In genomic region chr1:196515904-196516303, GRCh38 we compare ENCODE assay signal across 19 cellular contexts.
A peak's percentile ranks its signal among the peaks of the same experiment; 100 is the strongest.
DNase-seq lines count a peak whose midpoint lies in the region; ATAC-seq and TF ChIP-seq lines count a peak whose summit lies in the region.
"Had no signal": no experiment of that assay in that cellular context is flagged by ENCODE, and none has a peak within 500 bp of the region (broad histone marks: within the 10 kb centered on the region; RNA-seq: fewer than 3 reads in every experiment).

No MANE protein-coding gene starts in this region.

- peaks cover 3% of the 10 kb centered on the region; the same call in 2 of the 3 replicates for H3K36me3 Mint-ChIP-seq in GM23338 (ENCODE audit: low read depth)

- H3K36me3 ChIP-seq in GM23338 (ENCODE audit: insufficient read depth) = no peaks in the 10 kb centered on the region
- H3K36me3 ChIP-seq: MG63, SJSA1 had no signal

- H3K27ac ChIP-seq in GM23338 (ENCODE audit: low read depth) = no peak overlapping the region
- H3K27ac ChIP-seq: A549, SJSA1 had no signal

- H3K4me3 Mint-ChIP-seq in GM23338 = no peak overlapping the region
- H3K4me3 Mint-ChIP-seq: B cell had no signal

- no peaks in the 10 kb centered on the region for H3F3A ChIP-seq in GM23338 (replicated peaks; ENCODE audit: low read depth)

- peaks cover 49% of the 10 kb centered on the region for H3K79me2 ChIP-seq in GM23338 (replicated peaks; ENCODE audit: insufficient read depth)

- H3K4me1 ChIP-seq in GM23338 (ENCODE audit: insufficient read depth) = no peaks in the 10 kb centered on the region
- H3K4me1 ChIP-seq: SJSA1 had no signal

- H3K4me3 ChIP-seq in GM23338 = no peak overlapping the region
- H3K4me3 ChIP-seq: A549, MG63, SJSA1 had no signal

- peak; percentile 59 for ATAC-seq in GM23338
- ATAC-seq in sciatic nerve = peak; percentile 13
- no peak for ATAC-seq in HG03469 (IDR thresholded peaks at IDR 0.05; ENCODE audit: unreplicated experiment)
- ATAC-seq: A549 had no signal

- peak; percentile 8 for DNase-seq in GM23338 (ENCODE audit: low spot score)
- DNase-seq in astrocyte of the hippocampus (ENCODE audit: low read depth, low spot score) = peak; percentile 2
- peak; percentile 11 for DNase-seq in iPS-NIHi7 (ENCODE audit: extremely low spot score)
- DNase-seq in sciatic nerve (ENCODE audit: low spot score) = no peak
- DNase-seq in anterior cingulate cortex (lab: John Stamatoyannopoulos, UW) = no peak
- no peak for DNase-seq in GM19240 (ENCODE audit: insufficient read length, low spot score)
- DNase-seq in central memory CD4-positive, alpha-beta T cell = no peak
- DNase-seq: COR-L47, DMS 273 treated with DMSO at 0.1 percent for 48 hours, MG63, NCI-H1417 treated with DMSO at 0.1 percent for 48 hours, NCI-H187 treated with DMSO at 0.1 percent for 48 hours, NCI-H2107, NCI-H510A treated with DMSO at 0.1 percent for 48 hours, NCI-H774 had no signal

- no peaks in the 10 kb centered on the region for H3K27me3 ChIP-seq in GM23338 (ENCODE audit: insufficient read depth)
- H3K27me3 ChIP-seq: MG63, SJSA1 had no signal

- peaks cover 6% of the 10 kb centered on the region for H3K27me3 Mint-ChIP-seq in GM23338 (ENCODE audit: insufficient read depth, low read depth, poor library complexity)
- H3K27me3 Mint-ChIP-seq: B cell had no signal

- peaks cover 13% of the 10 kb centered on the region for H4K20me1 ChIP-seq in GM23338 (replicated peaks; ENCODE audit: insufficient read depth)

- intact Hi-C loops in sciatic nerve (cut with DNase I) = no loop called here

- TF ChIP-seq CTCF in GM23338 (conservative IDR thresholded peaks at IDR 0.05; ENCODE audit: low read depth in 2 of 2) = no peak

- H3K9me3 Mint-ChIP-seq in GM23338 = no peaks in the 10 kb centered on the region; the same call in 2 of the 3 replicates

- no peak overlapping the region for H3K27ac Mint-ChIP-seq in GM23338
- H3K27ac Mint-ChIP-seq: B cell had no signal

- H3K9me2 ChIP-seq in GM23338 (ENCODE audit: insufficient read depth) = no peaks in the 10 kb centered on the region

- H3K4me2 ChIP-seq in GM23338 = no peak overlapping the region
- H3K4me2 ChIP-seq: A549 had no signal

- no peak overlapping the region for H2AFZ ChIP-seq in GM23338

- peaks cover 14% of the 10 kb centered on the region for H3K4me1 Mint-ChIP-seq in GM23338
- H3K4me1 Mint-ChIP-seq: B cell had no signal

TF ChIP-seq in GM23338, 12 proteins besides CTCF, POLR2A, EP300 and RAD21:
- TF ChIP-seq ETS1 (IDR thresholded peaks at IDR 0.05) (no peak), ZNF331 (CRISPR knock-in tag; IDR thresholded peaks at IDR 0.05; ENCODE audit: low read depth) (no peak), NANOG (IDR thresholded peaks at IDR 0.05; ENCODE audit: borderline replicate concordance) (no peak), POLR2AphosphoS5 (IDR thresholded peaks at IDR 0.05; ENCODE audit: low read depth) (no peak), ZNF114 (CRISPR knock-in tag; IDR thresholded peaks at IDR 0.05) (no peak), EZH2 (IDR thresholded peaks at IDR 0.05; ENCODE audit: low read depth, unreplicated experiment) (no peak), REST (IDR thresholded peaks at IDR 0.05; ENCODE audit: unreplicated experiment) (no peak), STAT1 (IDR thresholded peaks at IDR 0.05; ENCODE audit: unreplicated experiment) (no peak), JUNB (IDR thresholded peaks at IDR 0.05; ENCODE audit: unreplicated experiment) (no peak), EZH2phosphoT487 (IDR thresholded peaks at IDR 0.05; ENCODE audit: unreplicated experiment) (no peak), ZNF462 (CRISPR knock-in tag; IDR thresholded peaks at IDR 0.05) (no peak), CREB1 (CRISPR knock-in tag; IDR thresholded peaks at IDR 0.05; ENCODE audit: low read depth) (no peak)

Comparison
In these comparisons a context has a peak if more than half of its experiments do, and no peak if none do; other contexts are left out.
1. DNase-seq: peak in GM23338 (single experiment), astrocyte of the hippocampus (single experiment) and iPS-NIHi7 (single experiment); none in sciatic nerve (single experiment), anterior cingulate cortex (0 of 58), GM19240 (single experiment) and central memory CD4-positive, alpha-beta T cell (single experiment).